In the genomic region with DNA sequence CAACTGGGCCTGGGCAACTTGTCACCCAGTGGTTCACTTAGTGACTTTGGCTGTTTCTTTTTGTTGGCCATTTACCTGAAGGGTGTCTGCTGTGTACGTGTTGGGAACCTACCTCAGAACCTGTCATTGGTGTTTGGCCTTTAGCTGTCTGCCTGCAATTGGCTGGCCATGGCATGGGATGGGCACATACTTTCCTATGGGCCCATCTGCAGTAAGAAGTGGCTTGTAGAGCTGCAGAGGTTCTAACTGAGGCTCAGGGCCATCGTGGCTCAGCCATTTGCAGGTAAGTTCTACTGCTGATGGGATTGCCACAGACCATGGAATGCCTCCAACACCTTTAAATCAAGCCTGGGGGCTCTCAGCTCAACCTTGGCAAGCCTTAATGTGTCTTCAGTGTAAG, we compare ENCODE assay signal across 19 cellular contexts. TPM values are rescaled to one million over a fixed set of nuclear protein-coding genes. Genes with fewer than 3 reads are reported as not detected.
"Had no signal": no experiment of that assay in that cellular context is flagged by ENCODE, and none has a peak within 500 bp of the region (broad histone marks: within the 10 kb centered on the region; RNA-seq: fewer than 3 reads in every experiment).

No MANE protein-coding gene starts in this region.

- H3K9me3 Mint-ChIP-seq: activated CD4-positive, alpha-beta T cell treated with anti-CD3 and anti-CD28 coated beads, Interleukin-2, amount 10 ng/mL, durations not matched to agents 24 days and 14 days; activated naive CD4-positive, alpha-beta T cell treated with anti-CD3 and anti-CD28 coated beads for 36 hours; activated T-cell treated with anti-CD3 and anti-CD28 coated beads, Interleukin-2, amount 50 U/mL, for 24 hours; activated T-helper 1 cell treated with anti-CD3 and anti-CD28 coated beads, Interleukin-12 subunit alpha, Interleukin-12 subunit beta, Interleukin-2, Interleukin-4 antibody, amounts not matched to agents 30 ng/mL and 10 ng/mL and 1 ng/mL, durations not matched to agents 14 hours and 24 hours and 36 hours; T-helper 2 cell treated with Interferon-gamma antibody and Interleukin-4, amounts not matched to agents 5 μg/mL and 100 μg/mL, for 36 hours; WTC11 had no signal

- H3K27ac ChIP-seq: brain microvascular endothelial cell, SJCRH30 had no signal

- H3K4me3 Mint-ChIP-seq: activated CD4-positive, alpha-beta T cell treated with anti-CD3 and anti-CD28 coated beads, Interleukin-2, amount 10 ng/mL, durations not matched to agents 24 days and 14 days; activated CD8-positive, alpha-beta memory T cell treated with anti-CD3 and anti-CD28 coated beads, Interleukin-2, amount 10 ng/mL, durations not matched to agents 7 days and 5 days; activated naive CD4-positive, alpha-beta T cell treated with anti-CD3 and anti-CD28 coated beads for 36 hours; activated naive CD8-positive, alpha-beta T cell; activated T-cell treated with anti-CD3 and anti-CD28 coated beads, Interleukin-2, amount 50 U/mL, for 24 hours; activated T-helper 1 cell treated with anti-CD3 and anti-CD28 coated beads, Interleukin-12 subunit alpha, Interleukin-12 subunit beta, Interleukin-2, Interleukin-4 antibody, amounts not matched to agents 30 ng/mL and 10 ng/mL and 1 ng/mL, durations not matched to agents 14 hours and 24 hours and 36 hours; T-helper 2 cell treated with Interferon-gamma antibody and Interleukin-4, amounts not matched to agents 5 μg/mL and 100 μg/mL, for 36 hours; WTC11 had no signal

- DNase-seq: activated CD4-positive, alpha-beta T cell treated with anti-CD3 and anti-CD28 coated beads for 1 hour; activated gamma-delta T cell; NCI-H226; Right ventricle myocardium superior had no signal

- H3K4me1 ChIP-seq: SJCRH30 had no signal

- H3K27ac Mint-ChIP-seq: activated CD4-positive, alpha-beta T cell treated with anti-CD3 and anti-CD28 coated beads, Interleukin-2, amount 10 ng/mL, durations not matched to agents 24 days and 14 days; activated CD8-positive, alpha-beta memory T cell treated with anti-CD3 and anti-CD28 coated beads, Interleukin-2, amount 10 ng/mL, durations not matched to agents 7 days and 5 days; activated naive CD4-positive, alpha-beta T cell treated with anti-CD3 and anti-CD28 coated beads for 36 hours; activated naive CD8-positive, alpha-beta T cell; activated T-cell treated with anti-CD3 and anti-CD28 coated beads, Interleukin-2, amount 50 U/mL, for 24 hours; activated T-helper 1 cell treated with anti-CD3 and anti-CD28 coated beads, Interleukin-12 subunit alpha, Interleukin-12 subunit beta, Interleukin-2, Interleukin-4 antibody, amounts not matched to agents 30 ng/mL and 10 ng/mL and 1 ng/mL, durations not matched to agents 14 hours and 24 hours and 36 hours; T-helper 2 cell treated with Interferon-gamma antibody and Interleukin-4, amounts not matched to agents 5 μg/mL and 100 μg/mL, for 36 hours; WTC11 had no signal

- H3K36me3 ChIP-seq: brain microvascular endothelial cell, SJCRH30 had no signal

- H3K4me3 ChIP-seq: SJCRH30 had no signal

- H3K9me3 ChIP-seq: SJCRH30 had no signal

RNA-seq across cellular contexts. Expression of gene TIFAB, which starts 9.6 kb away (rescaled TPM):
- total RNA-seq: activated CD4-positive, alpha-beta T cell treated with anti-CD3 and anti-CD28 coated beads, Interleukin-2, amount 10 ng/mL, durations not matched to agents 24 days and 14 days; activated CD8-positive, alpha-beta memory T cell treated with anti-CD3 and anti-CD28 coated beads, Interleukin-2, amount 10 ng/mL, durations not matched to agents 7 days and 5 days; activated naive CD4-positive, alpha-beta T cell treated with anti-CD3 and anti-CD28 coated beads for 36 hours; activated T-helper 1 cell treated with anti-CD3 and anti-CD28 coated beads, Interleukin-12 subunit alpha, Interleukin-12 subunit beta, Interleukin-2, Interleukin-4 antibody, amounts not matched to agents 30 ng/mL and 10 ng/mL and 1 ng/mL, durations not matched to agents 14 hours and 24 hours and 36 hours; M059J; NCI-H460; OCI-LY7; Right ventricle myocardium superior; RPMI7951; SJCRH30; T-helper 1 cell treated with Interleukin-12 subunit alpha and Interleukin-12 subunit beta and Interleukin-4 antibody, amounts not matched to agents 30 ng/mL and 1 ng/mL, for 36 hours; WTC11 had no signal

RNA-seq across cellular contexts. Expression of gene DCANP1, which starts 14.6 kb away (rescaled TPM):
- total RNA-seq: activated CD4-positive, alpha-beta T cell treated with anti-CD3 and anti-CD28 coated beads, Interleukin-2, amount 10 ng/mL, durations not matched to agents 24 days and 14 days; activated CD8-positive, alpha-beta memory T cell treated with anti-CD3 and anti-CD28 coated beads, Interleukin-2, amount 10 ng/mL, durations not matched to agents 7 days and 5 days; activated naive CD4-positive, alpha-beta T cell treated with anti-CD3 and anti-CD28 coated beads for 36 hours; activated T-helper 1 cell treated with anti-CD3 and anti-CD28 coated beads, Interleukin-12 subunit alpha, Interleukin-12 subunit beta, Interleukin-2, Interleukin-4 antibody, amounts not matched to agents 30 ng/mL and 10 ng/mL and 1 ng/mL, durations not matched to agents 14 hours and 24 hours and 36 hours; M059J; NCI-H460; OCI-LY7; Right ventricle myocardium superior; RPMI7951; SJCRH30; T-helper 1 cell treated with Interleukin-12 subunit alpha and Interleukin-12 subunit beta and Interleukin-4 antibody, amounts not matched to agents 30 ng/mL and 1 ng/mL, for 36 hours; WTC11 had no signal
